ENCODE assay signal across 27 cellular contexts in genomic region chr6:37111156-37111461, GRCh38. TPM values are rescaled to one million over a fixed set of nuclear protein-coding genes. Genes with fewer than 3 reads are reported as not detected.
DNase-seq lines count a peak whose midpoint lies in the region; ATAC-seq, FAIRE-seq and TF ChIP-seq lines count a peak whose summit lies in the region.
"Had no signal": no experiment of that assay in that cellular context is flagged by ENCODE, and none has a peak within 500 bp of the region (broad histone marks: within the 10 kb centered on the region; RNA-seq: fewer than 3 reads in every experiment).

No MANE protein-coding gene starts in this region.

- BruUV-seq in Panc1 (replicated peaks; lab: Mats Ljungman, UMichigan) (no TSS peak), K562 (replicated peaks; lab: Mats Ljungman, UMichigan) (no TSS peak)

- CTCF ChIA-PET in activated naive CD4-positive, alpha-beta T cell treated with anti-CD3 and anti-CD28 coated beads, Interleukin-2, amount 10 ng/mL, durations not matched to agents 7 days and 5 days (lab: Charles Lee) = interaction anchor here (0.9 to 2.0 kb wide), 3 partner anchors 9 to 60 kb away, joined by 3 to 8 read pairs (median 4); no protein-coding TSS in a partner anchor
- CTCF ChIA-PET in Panc1 (lab: Charles Lee) (no interaction called here), K562 (lab: Yijun Ruan, JAX; ENCODE audit: low intra/inter-chr PET ratio) (no interaction called here)

- H3K4me1 Mint-ChIP-seq in activated naive CD4-positive, alpha-beta T cell treated with anti-CD3 and anti-CD28 coated beads, Interleukin-2, amount 10 ng/mL, durations not matched to agents 7 days and 5 days = peaks cover 26% of the 10 kb centered on the region

- H3K4me3 Mint-ChIP-seq in activated naive CD4-positive, alpha-beta T cell treated with anti-CD3 and anti-CD28 coated beads, Interleukin-2, amount 10 ng/mL, durations not matched to agents 7 days and 5 days = no peak overlapping the region
- H3K4me3 Mint-ChIP-seq: endodermal cell; naive thymus-derived CD4-positive, alpha-beta T cell; T-helper 2 cell treated with Interferon-gamma antibody and Interleukin-4, amounts not matched to agents 5 μg/mL and 100 μg/mL, for 36 hours had no signal

- ATAC-seq in activated naive CD4-positive, alpha-beta T cell treated with anti-CD3 and anti-CD28 coated beads, Interleukin-2, amount 50 U/mL, for 72 hours = peak; percentile 73 to 77
- ATAC-seq in Panc1 = no peak
- no peak for ATAC-seq in K562
- ATAC-seq in GM19395 (IDR thresholded peaks at IDR 0.05; ENCODE audit: unreplicated experiment) = no peak
- ATAC-seq: foreskin keratinocyte; heart left ventricle; naive thymus-derived CD4-positive, alpha-beta T cell had no signal

- in situ Hi-C loops in Panc1 (cut with HindIII; ENCODE audit: low pct_unique_long_range_greater_than_20kb, low sequenced_read_pairs) = no loop called here
- in situ Hi-C loops in K562 (cut with MboI) = no loop called here

- no peak for TF ChIP-seq POLR2A in K562 (conservative IDR thresholded peaks at IDR 0.05)
- TF ChIP-seq POLR2A in vagina (IDR thresholded peaks at IDR 0.05) = no peak

- peaks cover 0 to 4% of the 10 kb centered on the region in 2 donors for H3K36me3 Mint-ChIP-seq in activated naive CD4-positive, alpha-beta T cell treated with anti-CD3 and anti-CD28 coated beads, Interleukin-2, amount 50 U/mL, for 72 hours
- no peaks in the 10 kb centered on the region for H3K36me3 Mint-ChIP-seq in activated naive CD4-positive, alpha-beta T cell treated with anti-CD3 and anti-CD28 coated beads, Interleukin-2, amount 10 ng/mL, durations not matched to agents 7 days and 5 days
- H3K36me3 Mint-ChIP-seq: naive thymus-derived CD4-positive, alpha-beta T cell had no signal

- intact Hi-C loops in Panc1 (cut with micrococcal nuclease; ENCODE audit: unreplicated experiment) (no loop called here), K562 (cut with micrococcal nuclease) (loop anchor here (2.0 kb wide), 1 partner anchor 58 kb away; no protein-coding TSS in a partner anchor), vagina (cut with DNase I) (no loop called here)

- H4K20me1 ChIP-seq in K562 (replicated peaks; ENCODE audit: control insufficient read depth, insufficient read depth, low read length) = no peaks in the 10 kb centered on the region
- H4K20me1 ChIP-seq: BLaER1 had no signal

- H3K36me3 ChIP-seq in Panc1 (ENCODE audit: control insufficient read depth, insufficient read depth, low read length) = no peaks in the 10 kb centered on the region
- no peaks in the 10 kb centered on the region for H3K36me3 ChIP-seq in K562 (ENCODE audit: control insufficient read depth, insufficient read depth, low read length)
- H3K36me3 ChIP-seq in vagina = no peaks in the 10 kb centered on the region
- H3K36me3 ChIP-seq: BLaER1, esophagus muscularis mucosa, heart left ventricle, tibial artery had no signal

- no peaks in the 10 kb centered on the region for H3K79me2 ChIP-seq in K562 (ENCODE audit: control insufficient read depth, insufficient read depth, low read length)

- H3K9me3 ChIP-seq in Panc1 (ENCODE audit: control insufficient read depth, insufficient read depth, low read depth, low read length) (no peaks in the 10 kb centered on the region), K562 (replicated peaks; ENCODE audit: control insufficient read depth, insufficient read depth, low read depth, low read length) (no peaks in the 10 kb centered on the region), vagina (no peaks in the 10 kb centered on the region)
- H3K9me3 ChIP-seq: BLaER1, esophagus muscularis mucosa, heart left ventricle, tibial artery had no signal

- H2AFZ ChIP-seq in K562 (ENCODE audit: low read depth, low read length) = no peak overlapping the region

- 47% methylated on average over 2 of the region's 2 CpGs for WGBS in K562 (ENCODE audit: insufficient coverage, low coverage, missing lambda C conversion rate)

- POLR2A ChIA-PET in Panc1 (lab: Charles Lee) (interaction anchor here (0.6 kb wide), 1 partner anchor 26 kb away, joined by 4 read pairs; no protein-coding TSS in a partner anchor), K562 (lab: Yijun Ruan, JAX) (interaction anchor here (0.5 to 2.0 kb wide), 13 partner anchors 9 to 66 kb away, joined by 3 to 8 read pairs (median 5); no protein-coding TSS in a partner anchor)

- TF ChIP-seq RAD21 in K562 (CRISPR knock-in tag; conservative IDR thresholded peaks at IDR 0.05 in 1 of 2, IDR thresholded peaks at IDR 0.05 in 1 of 2) = no peak

- H3K27me3 ChIP-seq in Panc1 (ENCODE audit: control insufficient read depth, insufficient read depth, low read length) = no peaks in the 10 kb centered on the region
- no peaks in the 10 kb centered on the region for H3K27me3 ChIP-seq in K562 (ENCODE audit: control insufficient read depth in 2 of 2, insufficient read depth in 2 of 2, low read length in 2 of 2)
- no peaks in the 10 kb centered on the region for H3K27me3 ChIP-seq in vagina
- H3K27me3 ChIP-seq: BLaER1, esophagus muscularis mucosa, heart left ventricle, tibial artery had no signal

- peak overlapping the region; percentile 10 to 95 for H3K27ac Mint-ChIP-seq in activated naive CD4-positive, alpha-beta T cell treated with anti-CD3 and anti-CD28 coated beads, Interleukin-2, amount 50 U/mL, for 72 hours
- H3K27ac Mint-ChIP-seq in activated naive CD4-positive, alpha-beta T cell treated with anti-CD3 and anti-CD28 coated beads, Interleukin-2, amount 10 ng/mL, durations not matched to agents 7 days and 5 days = no peak overlapping the region
- H3K27ac Mint-ChIP-seq: T-helper 2 cell treated with Interferon-gamma antibody and Interleukin-4, amounts not matched to agents 5 μg/mL and 100 μg/mL, for 36 hours had no signal

- peak in 1 of 2 donors; percentile 28 for DNase-seq in activated naive CD4-positive, alpha-beta T cell treated with anti-CD3 and anti-CD28 coated beads, Interleukin-2, amount 50 U/mL, for 72 hours (ENCODE audit: low spot score in 2 of 2)
- DNase-seq in activated naive CD4-positive, alpha-beta T cell treated with anti-CD3 and anti-CD28 coated beads, Interleukin-2, amount 10 ng/mL, durations not matched to agents 7 days and 5 days = no peak
- DNase-seq in Panc1 (ENCODE audit: low read depth, low spot score) (no peak), K562 (ENCODE audit: extremely low read depth in 1 of 4, low spot score in 3 of 4) (no peak), vagina (ENCODE audit: extremely low spot score in 2 of 2) (no peak)
- no peak for DNase-seq in effector CD8-positive, alpha-beta T cell (lab: John Stamatoyannopoulos, UW)
- DNase-seq: activated CD4-positive, alpha-beta T cell treated with anti-CD3 and anti-CD28 coated beads, Interleukin-2, amount 50 U/mL, for 1 hour; activated naive CD4-positive, alpha-beta T cell treated with anti-CD3 and anti-CD28 coated beads, Interleukin-2, amount 50 U/mL, for 16 hours; aorta; caudate nucleus; DMS79 treated with DMSO at 0.1 percent for 48 hours; endodermal cell; foreskin keratinocyte; GF-D8; heart left ventricle; midbrain; MV-4-11; NCI-H1436 treated with DMSO at 0.1 percent for 48 hours; NCI-H345; NCI-H82; tibial artery had no signal

- H3K4me1 ChIP-seq in Panc1 (ENCODE audit: control insufficient read depth, insufficient read depth, low read length) (peaks cover 25% of the 10 kb centered on the region), K562 (replicated peaks in 1 of 2; ENCODE audit: control insufficient read depth in 2 of 2, insufficient read depth in 2 of 2, low read length in 2 of 2) (peaks cover 46 to 55% of the 10 kb centered on the region in 2 experiments), vagina (peaks cover 20% of the 10 kb centered on the region)
- H3K4me1 ChIP-seq: esophagus muscularis mucosa, foreskin keratinocyte, tibial artery had no signal

- no peaks in the 10 kb centered on the region for H3K9me1 ChIP-seq in K562 (ENCODE audit: control insufficient read depth, insufficient read depth, low read length)

- TF ChIP-seq CTCF in Panc1 (IDR thresholded peaks at IDR 0.05) (no peak), K562 (IDR thresholded peaks at IDR 0.05 in 2 of 3, conservative IDR thresholded peaks at IDR 0.05 in 1 of 3; ENCODE audit: insufficient read depth in 2 of 3, low read depth in 1 of 3, low read length in 3 of 3) (no peak), vagina (IDR thresholded peaks at IDR 0.05) (no peak)

- H3K27ac ChIP-seq in Panc1 (ENCODE audit: low read length) (peak overlapping the region; percentile 89), K562 (ENCODE audit: extremely low read depth, low read depth, low read length) (peak overlapping the region; percentile 73; the same call in 2 of the 3 replicates), vagina (peak overlapping the region; percentile 59)
- H3K27ac ChIP-seq: BLaER1, esophagus muscularis mucosa, foreskin keratinocyte, heart left ventricle, HL-60, tibial artery had no signal

- H3K27me3 Mint-ChIP-seq in activated naive CD4-positive, alpha-beta T cell treated with anti-CD3 and anti-CD28 coated beads, Interleukin-2, amount 10 ng/mL, durations not matched to agents 7 days and 5 days = no peaks in the 10 kb centered on the region

- H3K4me3 ChIP-seq in Panc1 (ENCODE audit: low read depth in 2 of 2, low read length in 2 of 2) (no peak overlapping the region), K562 (no peak overlapping the region), vagina (no peak overlapping the region)
- H3K4me3 ChIP-seq: BLaER1, esophagus muscularis mucosa, heart left ventricle, tibial artery had no signal

- peak overlapping the region; percentile 74 for H3K4me2 ChIP-seq in K562 (ENCODE audit: insufficient read depth, low read length)
- H3K4me2 ChIP-seq: BLaER1 had no signal

- no peaks in the 10 kb centered on the region for H3K9me3 Mint-ChIP-seq in activated naive CD4-positive, alpha-beta T cell treated with anti-CD3 and anti-CD28 coated beads, Interleukin-2, amount 50 U/mL, for 72 hours
- no peaks in the 10 kb centered on the region for H3K9me3 Mint-ChIP-seq in activated naive CD4-positive, alpha-beta T cell treated with anti-CD3 and anti-CD28 coated beads, Interleukin-2, amount 10 ng/mL, durations not matched to agents 7 days and 5 days
- H3K9me3 Mint-ChIP-seq: endodermal cell; naive thymus-derived CD4-positive, alpha-beta T cell; T-helper 2 cell treated with Interferon-gamma antibody and Interleukin-4, amounts not matched to agents 5 μg/mL and 100 μg/mL, for 36 hours had no signal

- no peak for FAIRE-seq in K562 (lab: Jason Lieb, UNC)

- peak overlapping the region in 1 of 2 experiments; percentile 51; a peak in 2 of 4 replicates for H3K9ac ChIP-seq in K562 (ENCODE audit: insufficient read depth in 1 of 2, low read depth in 2 of 2, low read length in 2 of 2)
- H3K9ac ChIP-seq: BLaER1 had no signal

- TF ChIP-seq EP300 in K562 (IDR thresholded peaks at IDR 0.05; ENCODE audit: low read length) = no peak

RNA-seq across cellular contexts. Expression of gene PIM1, which starts 58.8 kb away (rescaled TPM):
- total RNA-seq in activated naive CD4-positive, alpha-beta T cell treated with anti-CD3 and anti-CD28 coated beads, Interleukin-2, amount 50 U/mL, for 72 hours = 100 to 1,000 TPM; 280 to 408 TPM
- total RNA-seq in Panc1 (2021; ENCODE audit: unreplicated experiment) (42.1 TPM), K562 (2014; rRNA removed) (169 and 190 TPM in 2 replicates), K562 (2014; rRNA removed; fragmentation: Illumina TruSeq; extraction: Trizol) (175 and 193 TPM in 2 replicates), K562 (2015; rRNA removed; fragmentation: Illumina TruSeq; extraction: Trizol) (211 and 212 TPM in 2 replicates), K562 (2021) (358 and 364 TPM in 2 replicates), vagina (74.2 TPM)
- 24.5 TPM for polyA plus RNA-seq in Panc1 (2012; ENCODE audit: insufficient read length)
- total RNA-seq in K562 (2011; cell fraction: chromatin; rRNA removed; ENCODE audit: low replicate concordance) = 217 and 312 TPM in 2 replicates
- 221 and 239 TPM in 2 replicates for total RNA-seq in K562 (2011; cell fraction: nucleolus; rRNA removed)
- total RNA-seq in K562 (2011; cell fraction: nucleoplasm; rRNA removed) = 299 and 384 TPM in 2 replicates
- polyA plus RNA-seq in K562 (2011; rRNA removed) (296 and 429 TPM in 2 replicates), K562 (2014; fragmentation: Illumina TruSeq; extraction: Trizol) (574 and 789 TPM in 2 replicates), K562 (2014; fragmentation: Nextera tagmentation; extraction: Ambion mirVana) (10 to 100 TPM; 19.0 to 62.4 TPM), K562 (2014; rRNA removed) (235 and 249 TPM in 2 replicates)
- 314 and 336 TPM in 2 replicates for polyA plus RNA-seq in K562 (2011; cell fraction: cytosol; rRNA removed)
- polyA plus RNA-seq in K562 (2011; cell fraction: nucleus; rRNA removed) = 653 and 742 TPM in 2 replicates
- 412 and 745 TPM in 2 replicates for polyA plus RNA-seq in K562 (2012)
- polyA minus RNA-seq in K562 (2011; rRNA and poly(A)+ RNA removed) = 158 and 187 TPM in 2 replicates
- 162 and 207 TPM in 2 replicates for polyA minus RNA-seq in K562 (2011; cell fraction: cytosol; rRNA and poly(A)+ RNA removed)
- polyA minus RNA-seq in K562 (2011; cell fraction: nucleus; rRNA and poly(A)+ RNA removed) = 177 and 202 TPM in 2 replicates

Comparison
In these comparisons a context has a peak if more than half of its experiments do, and no peak if none do; other contexts are left out.
1. ATAC-seq: peak in activated naive CD4-positive, alpha-beta T cell treated with anti-CD3 and anti-CD28 coated beads, Interleukin-2, amount 50 U/mL, for 72 hours (2 of 2); none in Panc1 (single experiment), K562 (single experiment) and GM19395 (single experiment).
2. Peak in every context shown above with its lines, with median percentiles within 50 percentile points of each other: H3K27ac ChIP-seq.